ENCODE assay signal across 10 cellular contexts in genomic region chr2:109322111-109322510, GRCh38.
DNase-seq lines count a peak whose midpoint lies in the region; ATAC-seq, FAIRE-seq and TF ChIP-seq lines count a peak whose summit lies in the region.
"Had no signal": no experiment of that assay in that cellular context is flagged by ENCODE, and none has a peak within 500 bp of the region (broad histone marks: within the 10 kb centered on the region; RNA-seq: fewer than 3 reads in every experiment).

No MANE protein-coding gene starts in this region.

- peaks cover 4% of the 10 kb centered on the region for H3K9me3 Mint-ChIP-seq in astrocyte (ENCODE audit: unreplicated experiment)

- H3K79me2 ChIP-seq in astrocyte (ENCODE audit: insufficient read depth, low read length): no peaks in the 10 kb centered on the region

- no peak for TF ChIP-seq POLR2A in prostate gland (IDR thresholded peaks at IDR 0.05)

- H3K4me1 ChIP-seq in astrocyte (ENCODE audit: insufficient read depth, low read length) (peaks cover 45% of the 10 kb centered on the region), heart right ventricle (peaks cover 12 to 93% (median 75%) of the 10 kb centered on the region in 9 donors), prostate gland (replicated peaks) (peaks cover 21% of the 10 kb centered on the region)

- H3K9ac ChIP-seq in astrocyte (ENCODE audit: low read length): peak overlapping the region; percentile 33

- H3K4me3 Mint-ChIP-seq in astrocyte (ENCODE audit: unreplicated experiment): peak overlapping the region; percentile 13
- H3K4me3 Mint-ChIP-seq: activated naive CD8-positive, alpha-beta T cell had no signal

- H3K9me3 ChIP-seq in astrocyte (ENCODE audit: insufficient read depth, low read depth, low read length): no peaks in the 10 kb centered on the region
- no peaks in the 10 kb centered on the region for H3K9me3 ChIP-seq in heart right ventricle
- H3K9me3 ChIP-seq in prostate gland: no peaks in the 10 kb centered on the region

- peaks cover 22% of the 10 kb centered on the region for H3K27me3 Mint-ChIP-seq in astrocyte (ENCODE audit: low read depth, unreplicated experiment)
- H3K27me3 Mint-ChIP-seq: activated naive CD8-positive, alpha-beta T cell had no signal

- no peak overlapping the region for H2AFZ ChIP-seq in astrocyte (ENCODE audit: low read depth, low read length)

- no peaks in the 10 kb centered on the region for H3K36me3 ChIP-seq in astrocyte (ENCODE audit: insufficient read depth, low read length)
- H3K36me3 ChIP-seq in heart right ventricle: no peaks in the 10 kb centered on the region
- no peaks in the 10 kb centered on the region for H3K36me3 ChIP-seq in prostate gland

- intact Hi-C loops in heart right ventricle (cut with DNase I) (loop anchor here in 2 of 10 donors (5.0 to 10.0 kb wide), 4 partner anchors 47 to 147 kb away; no protein-coding TSS in a partner anchor), prostate gland (cut with DNase I) (loop anchor here (5.0 to 10.0 kb wide), 3 partner anchors 77 to 190 kb away; no protein-coding TSS in a partner anchor)

- H3K4me3 ChIP-seq in astrocyte (ENCODE audit: insufficient read depth, low read depth, low read length): no peak overlapping the region
- H3K4me3 ChIP-seq in heart right ventricle: no peak overlapping the region
- H3K4me3 ChIP-seq in prostate gland: no peak overlapping the region

- no peak for FAIRE-seq in astrocyte (lab: Jason Lieb, UNC)
- FAIRE-seq: RCC 7860 had no signal

- 26 to 37% methylated on average over 6 of the region's 6 CpGs for WGBS in heart right ventricle, 2 donors
- WGBS in prostate gland: 10% methylated on average over 6 of the region's 6 CpGs

- H4K20me1 ChIP-seq in astrocyte (ENCODE audit: insufficient read depth, low read length): peaks cover 20% of the 10 kb centered on the region

- H3K27ac Mint-ChIP-seq in astrocyte (ENCODE audit: unreplicated experiment): no peak overlapping the region
- H3K27ac Mint-ChIP-seq: activated naive CD8-positive, alpha-beta T cell had no signal

- H3K27ac ChIP-seq in astrocyte (ENCODE audit: low read depth, low read length) (no peak overlapping the region), heart right ventricle (peak overlapping the region; percentile 59 to 86 (median 74)), prostate gland (peak overlapping the region; percentile 57 to 61)

- peak overlapping the region; percentile 52 for H3K4me2 ChIP-seq in astrocyte (ENCODE audit: low read length)

- TF ChIP-seq CTCF in astrocyte (IDR thresholded peaks at IDR 0.05; ENCODE audit: insufficient read depth, low read depth, low read length): no peak
- no peak for TF ChIP-seq CTCF in heart right ventricle (IDR thresholded peaks at IDR 0.05)
- no peak for TF ChIP-seq CTCF in prostate gland (IDR thresholded peaks at IDR 0.05)

- peak; percentile 68 to 83 (median 72) for ATAC-seq in heart right ventricle
- no peak for ATAC-seq in GM18873 (IDR thresholded peaks at IDR 0.05; ENCODE audit: low FRiP score, unreplicated experiment)

- H3K27me3 ChIP-seq in astrocyte (ENCODE audit: insufficient read depth, low read length): no peaks in the 10 kb centered on the region
- no peaks in the 10 kb centered on the region for H3K27me3 ChIP-seq in heart right ventricle
- H3K27me3 ChIP-seq in prostate gland (replicated peaks; ENCODE audit: insufficient read depth): no peaks in the 10 kb centered on the region

- DNase-seq in AG20443 (ENCODE audit: low spot score) (peak; percentile 88), astrocyte (ENCODE audit: low read depth) (peak; percentile 82), heart right ventricle (peak; percentile 80 to 87), prostate gland (ENCODE audit: low spot score) (peak; percentile 95), NCI-H1436 (lab: John Stamatoyannopoulos, UW) (no peak)
- no peak for DNase-seq in activated CD4-positive, alpha-beta T cell treated with anti-CD3 and anti-CD28 coated beads, Interleukin-2, amount 50 U/mL, for 4 hours
- no peak for DNase-seq in effector CD8-positive, alpha-beta T cell (lab: John Stamatoyannopoulos, UW)

- H3K36me3 Mint-ChIP-seq in astrocyte (ENCODE audit: low read depth, unreplicated experiment): no peaks in the 10 kb centered on the region
- H3K36me3 Mint-ChIP-seq: activated naive CD8-positive, alpha-beta T cell had no signal

- peaks cover 37% of the 10 kb centered on the region for H3K4me1 Mint-ChIP-seq in astrocyte (ENCODE audit: low read depth, unreplicated experiment)

Comparison
In these comparisons a context has a peak if more than half of its experiments do, and no peak if none do; other contexts are left out.
1. DNase-seq: peak in AG20443 (single experiment), astrocyte (single experiment), heart right ventricle (2 of 2) and prostate gland (single experiment); none in NCI-H1436 (single experiment), activated CD4-positive, alpha-beta T cell treated with anti-CD3 and anti-CD28 coated beads, Interleukin-2, amount 50 U/mL, for 4 hours (0 of 2) and effector CD8-positive, alpha-beta T cell (single experiment).